In the genomic region with DNA sequence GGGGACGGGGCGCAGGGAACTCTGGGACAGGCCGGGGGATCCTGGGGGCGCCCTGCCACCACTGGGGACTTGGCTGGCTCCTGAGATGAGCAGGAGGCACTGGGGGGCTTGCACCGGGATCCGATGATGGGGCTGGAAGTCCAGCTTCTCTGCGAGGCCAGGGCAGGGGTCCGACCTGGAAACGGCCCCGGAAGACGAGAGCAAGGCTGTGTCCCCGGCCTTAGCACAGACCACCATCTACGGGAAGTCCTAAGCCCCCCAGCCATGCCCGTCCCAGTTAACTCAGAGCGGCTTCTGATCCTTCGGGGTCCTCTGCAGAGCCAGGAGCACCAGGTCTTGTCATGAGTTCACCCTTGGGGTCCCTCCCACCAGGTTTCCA, we compare ENCODE assay signal across 7 cellular contexts. TPM values are rescaled to one million over a fixed set of nuclear protein-coding genes. Genes with fewer than 3 reads are reported as not detected.
A peak's percentile ranks its signal among the peaks of the same experiment; 100 is the strongest.
DNase-seq lines count a peak whose midpoint lies in the region; ATAC-seq and TF ChIP-seq lines count a peak whose summit lies in the region.

No MANE protein-coding gene starts in this region.

- H3K4me3 Mint-ChIP-seq in GM23338 (peak overlapping the region; percentile 85), endothelial cell (ENCODE audit: unreplicated experiment) (peak overlapping the region; percentile 78)

- H3K27me3 ChIP-seq in GM23338 (ENCODE audit: insufficient read depth) (no peaks in the 10 kb centered on the region), Peyer's patch (no peaks in the 10 kb centered on the region), rectal smooth muscle tissue (ENCODE audit: control insufficient read depth, insufficient read depth, low read length) (no peaks in the 10 kb centered on the region)

- no peaks in the 10 kb centered on the region for H3K9me3 ChIP-seq in Peyer's patch

- H3K36me3 ChIP-seq in GM23338 (ENCODE audit: insufficient read depth), result peaks cover 13% of the 10 kb centered on the region; the same call in 1 of the 2 replicates
- H3K36me3 ChIP-seq in Peyer's patch, result peaks cover 0 to 11% (median 0%) of the 10 kb centered on the region in 3 donors
- peaks cover under 1% of the 10 kb centered on the region for H3K36me3 ChIP-seq in rectal smooth muscle tissue (ENCODE audit: control insufficient read depth, insufficient read depth, low read length)

- ATAC-seq in GM23338 (no peak), HG03097 (IDR thresholded peaks at IDR 0.05; ENCODE audit: low FRiP score, unreplicated experiment) (no peak), HG03442 (IDR thresholded peaks at IDR 0.05; ENCODE audit: unreplicated experiment) (no peak)

- H3K9me3 Mint-ChIP-seq in GM23338 (peaks cover 4% of the 10 kb centered on the region; the same call in 1 of the 3 replicates), endothelial cell (ENCODE audit: unreplicated experiment) (no peaks in the 10 kb centered on the region)

- TF ChIP-seq POLR2A in Peyer's patch (IDR thresholded peaks at IDR 0.05), result no peak

- DNase-seq in GM23338 (ENCODE audit: low spot score) (no peak), Peyer's patch (no peak), endothelial cell (ENCODE audit: low spot score) (no peak), NCI-H2081 (lab: John Stamatoyannopoulos, UW) (no peak)

- no peak overlapping the region for H2AFZ ChIP-seq in GM23338

- H3K36me3 Mint-ChIP-seq in GM23338 (ENCODE audit: low read depth) (peaks cover 56% of the 10 kb centered on the region), endothelial cell (ENCODE audit: low read depth, unreplicated experiment) (no peaks in the 10 kb centered on the region)

- no peak for TF ChIP-seq CTCF in GM23338 (conservative IDR thresholded peaks at IDR 0.05; ENCODE audit: low read depth in 2 of 2)
- no peak for TF ChIP-seq CTCF in Peyer's patch (IDR thresholded peaks at IDR 0.05)
- no peak for TF ChIP-seq CTCF in endothelial cell (IDR thresholded peaks at IDR 0.05; ENCODE audit: unreplicated experiment)

- H3K9me2 ChIP-seq in GM23338 (ENCODE audit: insufficient read depth), result no peaks in the 10 kb centered on the region

- H3F3A ChIP-seq in GM23338 (replicated peaks; ENCODE audit: low read depth), result peaks cover 47% of the 10 kb centered on the region

- peak overlapping the region; percentile 97 for H3K4me2 ChIP-seq in GM23338

- H4K20me1 ChIP-seq in GM23338 (replicated peaks; ENCODE audit: insufficient read depth), result no peaks in the 10 kb centered on the region; the same call in none of the 2 replicates

- H3K4me1 Mint-ChIP-seq in GM23338 (no peaks in the 10 kb centered on the region), endothelial cell (ENCODE audit: unreplicated experiment) (no peaks in the 10 kb centered on the region)

- peaks cover 11% of the 10 kb centered on the region for H3K79me2 ChIP-seq in GM23338 (replicated peaks; ENCODE audit: insufficient read depth)

- H3K27ac Mint-ChIP-seq in GM23338 (0 out of 2 replicates have a peak overlapping the region, but pooled peaks have one; percentile 67), endothelial cell (ENCODE audit: unreplicated experiment) (no peak overlapping the region)

- H3K27ac ChIP-seq in GM23338 (ENCODE audit: low read depth) (peak overlapping the region; percentile 74; the same call in 1 of the 2 replicates), Peyer's patch (peak overlapping the region in 1 of 4 donors; percentile 78), rectal smooth muscle tissue (ENCODE audit: low read depth, low read length) (no peak overlapping the region)

- peak overlapping the region; percentile 83 for H3K4me3 ChIP-seq in GM23338
- peak overlapping the region; percentile 51 to 88 (median 60) for H3K4me3 ChIP-seq in Peyer's patch
- H3K4me3 ChIP-seq in rectal smooth muscle tissue (ENCODE audit: low read length), result peak overlapping the region; percentile 41

- H3K4me1 ChIP-seq in GM23338 (ENCODE audit: insufficient read depth) (no peaks in the 10 kb centered on the region), Peyer's patch (peaks cover 6 to 15% (median 11%) of the 10 kb centered on the region in 4 donors), rectal smooth muscle tissue (ENCODE audit: control insufficient read depth, insufficient read depth, low read length) (no peaks in the 10 kb centered on the region)

- H3K9ac ChIP-seq in rectal smooth muscle tissue (ENCODE audit: low read length), result no peak overlapping the region

- H3K27me3 Mint-ChIP-seq in GM23338 (ENCODE audit: insufficient read depth, low read depth, poor library complexity) (peaks cover 39% of the 10 kb centered on the region), endothelial cell (ENCODE audit: unreplicated experiment) (peaks cover 6% of the 10 kb centered on the region)

TF ChIP-seq in GM23338, 12 proteins besides CTCF, POLR2A, EP300 and RAD21 (continues in another document):
- TF ChIP-seq ZNF331 (CRISPR knock-in tag; IDR thresholded peaks at IDR 0.05; ENCODE audit: low read depth), result no peak
- no peak for TF ChIP-seq EZH2 (IDR thresholded peaks at IDR 0.05; ENCODE audit: low read depth, unreplicated experiment)

RNA-seq across cellular contexts. Expression of a gene that starts 0.6 kb away (rescaled TPM):
- 114 and 187 TPM in 2 replicates for total RNA-seq in GM23338 (2014; rRNA removed; shearing (Covaris generic))
- 32.6 and 36.1 TPM in 2 replicates for polyA plus RNA-seq in GM23338 (2016; fragmentation: Nextera tagmentation; extraction: Ambion mirVana)
- 10 to 100 TPM in 2 of 4 donors, 1 to 10 TPM in 2; 7.9 to 28.1 (median 10.1) TPM for total RNA-seq in Peyer's patch
- total RNA-seq in endothelial cell (ENCODE audit: unreplicated experiment), result 16.2 TPM

RNA-seq across cellular contexts. Expression of a gene that starts 7.6 kb away (rescaled TPM):
- 250 and 258 TPM in 2 replicates for total RNA-seq in GM23338 (2014; rRNA removed; shearing (Covaris generic))
- 522 and 536 TPM in 2 replicates for polyA plus RNA-seq in GM23338 (2016; fragmentation: Nextera tagmentation; extraction: Ambion mirVana)
- total RNA-seq in Peyer's patch (100 to 1,000 TPM; 109 to 190 (median 122) TPM), endothelial cell (ENCODE audit: unreplicated experiment) (80.7 TPM)

RNA-seq across cellular contexts. Expression of a gene that starts 19.1 kb away (rescaled TPM):
- total RNA-seq in GM23338 (2014; rRNA removed; shearing (Covaris generic)), result 56.2 and 70.1 TPM in 2 replicates
- polyA plus RNA-seq in GM23338 (2016; fragmentation: Nextera tagmentation; extraction: Ambion mirVana), result 29.6 and 30.4 TPM in 2 replicates
- total RNA-seq in Peyer's patch (100 to 1,000 TPM in 3 of 4 donors, 10 to 100 TPM in 1; 76.9 to 218 (median 183) TPM), endothelial cell (ENCODE audit: unreplicated experiment) (428 TPM)

RNA-seq across cellular contexts. Expression of a gene that starts 52.6 kb away (rescaled TPM):
- 16.4 and 18.8 TPM in 2 replicates for total RNA-seq in GM23338 (2014; rRNA removed; shearing (Covaris generic))
- 9.7 TPM in 2 replicates for polyA plus RNA-seq in GM23338 (2016; fragmentation: Nextera tagmentation; extraction: Ambion mirVana)
- total RNA-seq in Peyer's patch, result 100 to 1,000 TPM in 3 of 4 donors, 10 to 100 TPM in 1; 46.4 to 180 (median 133) TPM
- 24.7 TPM for total RNA-seq in endothelial cell (ENCODE audit: unreplicated experiment)

RNA-seq across cellular contexts. Expression of a gene that starts 52.8 kb away (rescaled TPM):
- 59.3 and 68.8 TPM in 2 replicates for total RNA-seq in GM23338 (2014; rRNA removed; shearing (Covaris generic))
- 167 and 171 TPM in 2 replicates for polyA plus RNA-seq in GM23338 (2016; fragmentation: Nextera tagmentation; extraction: Ambion mirVana)
- 10 to 100 TPM; 20.4 to 47.9 (median 35.4) TPM for total RNA-seq in Peyer's patch
- total RNA-seq in endothelial cell (ENCODE audit: unreplicated experiment), result 65.3 TPM
